ENCODE assay signal across 10 cellular contexts in the genomic region with DNA sequence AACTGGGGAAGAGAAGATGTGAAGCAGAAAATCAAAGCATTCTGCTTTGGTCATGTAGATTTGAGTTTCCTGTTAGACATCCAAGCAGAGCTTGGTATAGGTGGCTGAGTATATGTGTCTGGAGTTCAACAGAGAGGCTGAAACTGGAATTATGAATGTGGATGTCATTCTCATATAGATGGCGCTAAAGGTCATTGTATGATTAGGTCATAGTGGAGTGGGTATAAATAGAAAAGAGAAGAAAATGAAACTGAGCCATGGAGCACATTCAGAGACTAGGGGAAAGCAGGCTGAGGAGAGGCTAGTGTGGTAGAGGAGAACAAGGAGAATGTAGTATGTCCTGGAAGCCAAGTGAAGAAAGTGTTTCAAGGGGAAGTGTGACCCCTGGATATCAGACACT.
A peak's percentile ranks its signal among the peaks of the same experiment; 100 is the strongest.
DNase-seq lines count a peak whose midpoint lies in the region; ATAC-seq and TF ChIP-seq lines count a peak whose summit lies in the region.
"Had no signal": no experiment of that assay in that cellular context is flagged by ENCODE, and none has a peak within 500 bp of the region (broad histone marks: within the 10 kb centered on the region; RNA-seq: fewer than 3 reads in every experiment).

No MANE protein-coding gene starts in this region.

- intact Hi-C loops in upper lobe of right lung (cut with DNase I) = no loop called here

- no peaks in the 10 kb centered on the region for H3K4me1 ChIP-seq in upper lobe of right lung

- peak; percentile 14 for TF ChIP-seq CTCF in NB4 (IDR thresholded peaks at IDR 0.05; ENCODE audit: low read depth, low read length)
- TF ChIP-seq CTCF in upper lobe of right lung (IDR thresholded peaks at IDR 0.05) = no peak

- H3K36me3 ChIP-seq in upper lobe of right lung = no peaks in the 10 kb centered on the region
- H3K36me3 ChIP-seq: BLaER1 had no signal

- H3K27ac ChIP-seq in upper lobe of right lung = no peak overlapping the region
- H3K27ac ChIP-seq: BLaER1 had no signal

- H3K4me3 ChIP-seq in NB4 (ENCODE audit: low read depth, low read length) = no peak overlapping the region
- no peak overlapping the region for H3K4me3 ChIP-seq in upper lobe of right lung
- H3K4me3 ChIP-seq: BLaER1 had no signal

- TF ChIP-seq POLR2A in NB4 (IDR thresholded peaks at IDR 0.05; ENCODE audit: extremely low read depth, insufficient read length) = no peak

- H3K27me3 ChIP-seq in upper lobe of right lung = no peaks in the 10 kb centered on the region
- H3K27me3 ChIP-seq: BLaER1 had no signal

- H3K9me3 ChIP-seq in upper lobe of right lung = no peaks in the 10 kb centered on the region
- H3K9me3 ChIP-seq: BLaER1 had no signal

- peak; percentile 9 for DNase-seq in DMS53 treated with DMSO at 0.1 percent for 48 hours (lab: John Stamatoyannopoulos, UW; ENCODE audit: unreplicated experiment)
- peak; percentile 32 for DNase-seq in NB4 (ENCODE audit: low read depth)
- DNase-seq in NCI-H1105 treated with DMSO at 0.1 percent for 48 hours (lab: John Stamatoyannopoulos, UW) = no peak
- DNase-seq in upper lobe of right lung = no peak
- DNase-seq in NCI-H1930 (lab: John Stamatoyannopoulos, UW) = no peak
- DNase-seq in NCI-H510A (lab: John Stamatoyannopoulos, UW) = no peak
- DNase-seq: activated gamma-delta T cell had no signal

- peak; percentile 72 for ATAC-seq in GM18907 (IDR thresholded peaks at IDR 0.05; ENCODE audit: unreplicated experiment)
- ATAC-seq in HG02973 (IDR thresholded peaks at IDR 0.05; ENCODE audit: unreplicated experiment) = peak; percentile 81
- no peak for ATAC-seq in upper lobe of right lung

Comparison
In these comparisons a context has a peak if more than half of its experiments do, and no peak if none do; other contexts are left out.
1. DNase-seq: peak in DMS53 treated with DMSO at 0.1 percent for 48 hours (single experiment) and NB4 (single experiment); none in NCI-H1105 treated with DMSO at 0.1 percent for 48 hours (single experiment), upper lobe of right lung (single experiment), NCI-H1930 (0 of 2) and NCI-H510A (single experiment).